In genomic region chr22:43275545-43275981, GRCh38 we compare ENCODE assay signal across 1 cellular context.
A peak's percentile ranks its signal among the peaks of the same experiment; 100 is the strongest.
TF ChIP-seq lines count a peak whose summit lies in the region.

No MANE protein-coding gene starts in this region.

TF ChIP-seq in K562, 482 proteins besides CTCF, POLR2A, EP300 and RAD21 (continued from another document):
- TF ChIP-seq SRSF1 (IDR thresholded peaks at IDR 0.05; ENCODE audit: low read depth, low read length), result no peak
- no peak for TF ChIP-seq ARNT (IDR thresholded peaks at IDR 0.05)
- TF ChIP-seq HOXB6 (CRISPR knock-in tag; IDR thresholded peaks at IDR 0.05; ENCODE audit: borderline replicate concordance), result no peak
- TF ChIP-seq CTBP1 (IDR thresholded peaks at IDR 0.05; ENCODE audit: borderline replicate concordance), result peak; percentile 90
- peak; percentile 83 for TF ChIP-seq ARID1B (IDR thresholded peaks at IDR 0.05)
- no peak for TF ChIP-seq RB1 (IDR thresholded peaks at IDR 0.05; ENCODE audit: low read depth)
- peak; percentile 95 for TF ChIP-seq FOSL1 (tag; conservative IDR thresholded peaks at IDR 0.05)
- TF ChIP-seq ZEB2 (IDR thresholded peaks at IDR 0.05), result peak; percentile 63; the same call in 1 of the 2 replicates
- TF ChIP-seq ZMIZ1 (IDR thresholded peaks at IDR 0.05; ENCODE audit: low read depth in 2 of 2, low read length in 2 of 2), result no peak
- TF ChIP-seq THRA (IDR thresholded peaks at IDR 0.05), result no peak
- TF ChIP-seq MCM5 (IDR thresholded peaks at IDR 0.05; ENCODE audit: low read depth), result no peak
- TF ChIP-seq ATF3 (IDR thresholded peaks at IDR 0.05), result peak; percentile 90
- TF ChIP-seq ATF3 (CRISPR knock-in tag; conservative IDR thresholded peaks at IDR 0.05), result no peak
- no peak for TF ChIP-seq RBM34 (IDR thresholded peaks at IDR 0.05; ENCODE audit: borderline replicate concordance, insufficient read depth, low read length)
- TF ChIP-seq POLR3G (IDR thresholded peaks at IDR 0.05; ENCODE audit: extremely low read depth, insufficient read length, insufficient replicate concordance), result no peak
- no peak for TF ChIP-seq HNRNPUL1 (IDR thresholded peaks at IDR 0.05; ENCODE audit: low read length)
- no peak for TF ChIP-seq POLR2G (IDR thresholded peaks at IDR 0.05; ENCODE audit: low read depth, low read length)
- peak; percentile 87 for TF ChIP-seq JUN (IDR thresholded peaks at IDR 0.05; ENCODE audit: borderline replicate concordance, low read depth, low read length)
- TF ChIP-seq JUN (CRISPR knock-in tag; IDR thresholded peaks at IDR 0.05; ENCODE audit: borderline replicate concordance), result no peak
- TF ChIP-seq NFIC (IDR thresholded peaks at IDR 0.05), result no peak
- no peak for TF ChIP-seq NR1H2 (CRISPR knock-in tag; IDR thresholded peaks at IDR 0.05)
- 0 out of 2 replicates have a peak, but pooled peaks have one; percentile 32 for TF ChIP-seq NFE2 (IDR thresholded peaks at IDR 0.05; ENCODE audit: low read depth)
- peak; percentile 29; the same call in 1 of the 2 replicates for TF ChIP-seq MTA1 (IDR thresholded peaks at IDR 0.05; ENCODE audit: borderline replicate concordance)
- TF ChIP-seq HNRNPK (IDR thresholded peaks at IDR 0.05; ENCODE audit: low read depth, low read length, poor library complexity, severe bottlenecking), result no peak
- no peak for TF ChIP-seq MEF2A (IDR thresholded peaks at IDR 0.05; ENCODE audit: control insufficient read depth, low read depth, low read length)
- TF ChIP-seq SRSF9 (IDR thresholded peaks at IDR 0.05; ENCODE audit: borderline replicate concordance, low read depth, low read length), result no peak
- TF ChIP-seq HDGF (IDR thresholded peaks at IDR 0.05), result no peak
- TF ChIP-seq TCF3 (CRISPR knock-in tag; IDR thresholded peaks at IDR 0.05), result peak; percentile 74
- no peak for TF ChIP-seq ZBTB34 (CRISPR knock-in tag; IDR thresholded peaks at IDR 0.05)
- TF ChIP-seq C11orf30 (IDR thresholded peaks at IDR 0.05; ENCODE audit: low read depth), result peak; percentile 43; the same call in 1 of the 2 replicates
- 0 out of 4 replicates have a peak, but pooled peaks of 1 of the 2 experiments have one; percentile 15 for TF ChIP-seq KDM1A (IDR thresholded peaks at IDR 0.05)
- TF ChIP-seq MEIS2 (IDR thresholded peaks at IDR 0.05; ENCODE audit: partially characterized antibody), result peak; percentile 76
- no peak for TF ChIP-seq RBM14 (IDR thresholded peaks at IDR 0.05; ENCODE audit: borderline replicate concordance, insufficient read depth, low read depth, low read length)
- TF ChIP-seq BCL6 (CRISPR knock-in tag; IDR thresholded peaks at IDR 0.05), result no peak
- TF ChIP-seq ZNF174 (CRISPR knock-in tag; IDR thresholded peaks at IDR 0.05), result no peak
- no peak for TF ChIP-seq EGR1 (conservative IDR thresholded peaks at IDR 0.05)
- TF ChIP-seq RBM17 (IDR thresholded peaks at IDR 0.05; ENCODE audit: borderline replicate concordance, low read depth, low read length), result no peak
- no peak for TF ChIP-seq NR2C2 (CRISPR knock-in tag; IDR thresholded peaks at IDR 0.05)
- peak; percentile 53; the same call in 1 of the 2 replicates for TF ChIP-seq NR2C2 (tag; IDR thresholded peaks at IDR 0.05)
- no peak for TF ChIP-seq CEBPB (tag; IDR thresholded peaks at IDR 0.05)
- TF ChIP-seq SMAD4 (CRISPR knock-in tag; conservative IDR thresholded peaks at IDR 0.05), result no peak
- 0 out of 2 replicates have a peak, but pooled peaks have one; percentile 31 for TF ChIP-seq L3MBTL2 (IDR thresholded peaks at IDR 0.05)
- no peak for TF ChIP-seq ZNF232 (CRISPR knock-in tag; IDR thresholded peaks at IDR 0.05)
- TF ChIP-seq MEF2D (tag; conservative IDR thresholded peaks at IDR 0.05; ENCODE audit: low read depth), result no peak
- TF ChIP-seq ZNF318 (IDR thresholded peaks at IDR 0.05; ENCODE audit: borderline replicate concordance in 1 of 2, low read depth in 1 of 2), result peak in 1 of 2 experiments; percentile 81; a peak in 2 of 4 replicates
- TF ChIP-seq SMARCE1 (IDR thresholded peaks at IDR 0.05), result peak; percentile 77; the same call in 1 of the 2 replicates
- peak in 1 of 3 experiments; percentile 30; a peak in 1 of 6 replicates for TF ChIP-seq ZBTB11 (CRISPR knock-in tag; IDR thresholded peaks at IDR 0.05)
- TF ChIP-seq ZBTB7A (IDR thresholded peaks at IDR 0.05; ENCODE audit: borderline replicate concordance, control insufficient read depth, low read depth, low read length), result no peak
TF ChIP-seq in K562: peak in this region for 52.
